ENCODE assay signal across 1 cellular context in the genomic region with DNA sequence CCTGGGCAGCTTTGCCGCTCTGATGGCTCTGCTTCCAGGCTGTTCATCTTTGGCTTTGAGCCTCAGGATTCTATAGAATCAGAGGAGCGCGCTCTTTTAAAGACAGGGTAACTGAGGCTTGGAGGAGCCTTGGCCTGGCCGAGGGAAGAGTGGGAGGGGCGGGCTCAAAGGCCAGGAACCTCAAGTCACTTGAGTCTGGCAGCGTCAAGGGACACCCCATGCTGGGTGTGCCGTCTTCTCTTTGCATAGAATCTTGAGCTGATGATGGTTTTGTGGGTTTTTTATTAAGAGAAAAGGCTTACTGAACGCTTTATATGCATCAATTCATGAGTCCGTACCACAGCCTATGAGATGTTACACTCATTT.
TF ChIP-seq lines count a peak whose summit lies in the region.

No MANE protein-coding gene starts in this region.

TF ChIP-seq in GM23338, 12 proteins besides CTCF, POLR2A, EP300 and RAD21 (continued from another document):
- TF ChIP-seq, protein P1, sequence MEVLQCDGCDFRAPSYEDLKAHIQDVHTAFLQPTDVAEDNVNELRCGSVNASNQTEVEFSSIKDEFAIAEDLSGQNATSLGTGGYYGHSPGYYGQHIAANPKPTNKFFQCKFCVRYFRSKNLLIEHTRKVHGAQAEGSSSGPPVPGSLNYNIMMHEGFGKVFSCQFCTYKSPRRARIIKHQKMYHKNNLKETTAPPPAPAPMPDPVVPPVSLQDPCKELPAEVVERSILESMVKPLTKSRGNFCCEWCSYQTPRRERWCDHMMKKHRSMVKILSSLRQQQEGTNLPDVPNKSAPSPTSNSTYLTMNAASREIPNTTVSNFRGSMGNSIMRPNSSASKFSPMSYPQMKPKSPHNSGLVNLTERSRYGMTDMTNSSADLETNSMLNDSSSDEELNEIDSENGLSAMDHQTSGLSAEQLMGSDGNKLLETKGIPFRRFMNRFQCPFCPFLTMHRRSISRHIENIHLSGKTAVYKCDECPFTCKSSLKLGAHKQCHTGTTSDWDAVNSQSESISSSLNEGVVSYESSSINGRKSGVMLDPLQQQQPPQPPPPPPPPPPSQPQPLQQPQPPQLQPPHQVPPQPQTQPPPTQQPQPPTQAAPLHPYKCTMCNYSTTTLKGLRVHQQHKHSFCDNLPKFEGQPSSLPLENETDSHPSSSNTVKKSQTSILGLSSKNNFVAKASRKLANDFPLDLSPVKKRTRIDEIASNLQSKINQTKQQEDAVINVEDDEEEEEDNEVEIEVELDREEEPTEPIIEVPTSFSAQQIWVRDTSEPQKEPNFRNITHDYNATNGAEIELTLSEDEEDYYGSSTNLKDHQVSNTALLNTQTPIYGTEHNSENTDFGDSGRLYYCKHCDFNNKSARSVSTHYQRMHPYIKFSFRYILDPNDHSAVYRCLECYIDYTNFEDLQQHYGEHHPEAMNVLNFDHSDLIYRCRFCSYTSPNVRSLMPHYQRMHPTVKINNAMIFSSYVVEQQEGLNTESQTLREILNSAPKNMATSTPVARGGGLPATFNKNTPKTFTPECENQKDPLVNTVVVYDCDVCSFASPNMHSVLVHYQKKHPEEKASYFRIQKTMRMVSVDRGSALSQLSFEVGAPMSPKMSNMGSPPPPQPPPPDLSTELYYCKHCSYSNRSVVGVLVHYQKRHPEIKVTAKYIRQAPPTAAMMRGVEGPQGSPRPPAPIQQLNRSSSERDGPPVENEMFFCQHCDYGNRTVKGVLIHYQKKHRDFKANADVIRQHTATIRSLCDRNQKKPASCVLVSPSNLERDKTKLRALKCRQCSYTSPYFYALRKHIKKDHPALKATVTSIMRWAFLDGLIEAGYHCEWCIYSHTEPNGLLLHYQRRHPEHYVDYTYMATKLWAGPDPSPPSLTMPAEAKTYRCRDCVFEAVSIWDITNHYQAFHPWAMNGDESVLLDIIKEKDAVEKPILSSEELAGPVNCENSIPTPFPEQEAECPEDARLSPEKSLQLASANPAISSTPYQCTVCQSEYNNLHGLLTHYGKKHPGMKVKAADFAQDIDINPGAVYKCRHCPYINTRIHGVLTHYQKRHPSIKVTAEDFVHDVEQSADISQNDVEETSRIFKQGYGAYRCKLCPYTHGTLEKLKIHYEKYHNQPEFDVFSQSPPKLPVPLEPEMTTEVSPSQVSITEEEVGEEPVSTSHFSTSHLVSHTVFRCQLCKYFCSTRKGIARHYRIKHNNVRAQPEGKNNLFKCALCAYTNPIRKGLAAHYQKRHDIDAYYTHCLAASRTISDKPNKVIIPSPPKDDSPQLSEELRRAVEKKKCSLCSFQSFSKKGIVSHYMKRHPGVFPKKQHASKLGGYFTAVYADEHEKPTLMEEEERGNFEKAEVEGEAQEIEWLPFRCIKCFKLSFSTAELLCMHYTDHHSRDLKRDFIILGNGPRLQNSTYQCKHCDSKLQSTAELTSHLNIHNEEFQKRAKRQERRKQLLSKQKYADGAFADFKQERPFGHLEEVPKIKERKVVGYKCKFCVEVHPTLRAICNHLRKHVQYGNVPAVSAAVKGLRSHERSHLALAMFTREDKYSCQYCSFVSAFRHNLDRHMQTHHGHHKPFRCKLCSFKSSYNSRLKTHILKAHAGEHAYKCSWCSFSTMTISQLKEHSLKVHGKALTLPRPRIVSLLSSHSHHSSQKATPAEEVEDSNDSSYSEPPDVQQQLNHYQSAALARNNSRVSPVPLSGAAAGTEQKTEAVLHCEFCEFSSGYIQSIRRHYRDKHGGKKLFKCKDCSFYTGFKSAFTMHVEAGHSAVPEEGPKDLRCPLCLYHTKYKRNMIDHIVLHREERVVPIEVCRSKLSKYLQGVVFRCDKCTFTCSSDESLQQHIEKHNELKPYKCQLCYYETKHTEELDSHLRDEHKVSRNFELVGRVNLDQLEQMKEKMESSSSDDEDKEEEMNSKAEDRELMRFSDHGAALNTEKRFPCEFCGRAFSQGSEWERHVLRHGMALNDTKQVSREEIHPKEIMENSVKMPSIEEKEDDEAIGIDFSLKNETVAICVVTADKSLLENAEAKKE (CRISPR knock-in tag; IDR thresholded peaks at IDR 0.05), result no peak
- no peak for TF ChIP-seq POLR2AphosphoS5 (IDR thresholded peaks at IDR 0.05; ENCODE audit: low read depth)
- TF ChIP-seq NANOG (IDR thresholded peaks at IDR 0.05; ENCODE audit: borderline replicate concordance), result no peak
- no peak for TF ChIP-seq EZH2phosphoT487 (IDR thresholded peaks at IDR 0.05; ENCODE audit: unreplicated experiment)
- TF ChIP-seq CREB1 (CRISPR knock-in tag; IDR thresholded peaks at IDR 0.05; ENCODE audit: low read depth), result no peak
- TF ChIP-seq ZNF331 (CRISPR knock-in tag; IDR thresholded peaks at IDR 0.05; ENCODE audit: low read depth), result no peak
- TF ChIP-seq, protein P2, sequence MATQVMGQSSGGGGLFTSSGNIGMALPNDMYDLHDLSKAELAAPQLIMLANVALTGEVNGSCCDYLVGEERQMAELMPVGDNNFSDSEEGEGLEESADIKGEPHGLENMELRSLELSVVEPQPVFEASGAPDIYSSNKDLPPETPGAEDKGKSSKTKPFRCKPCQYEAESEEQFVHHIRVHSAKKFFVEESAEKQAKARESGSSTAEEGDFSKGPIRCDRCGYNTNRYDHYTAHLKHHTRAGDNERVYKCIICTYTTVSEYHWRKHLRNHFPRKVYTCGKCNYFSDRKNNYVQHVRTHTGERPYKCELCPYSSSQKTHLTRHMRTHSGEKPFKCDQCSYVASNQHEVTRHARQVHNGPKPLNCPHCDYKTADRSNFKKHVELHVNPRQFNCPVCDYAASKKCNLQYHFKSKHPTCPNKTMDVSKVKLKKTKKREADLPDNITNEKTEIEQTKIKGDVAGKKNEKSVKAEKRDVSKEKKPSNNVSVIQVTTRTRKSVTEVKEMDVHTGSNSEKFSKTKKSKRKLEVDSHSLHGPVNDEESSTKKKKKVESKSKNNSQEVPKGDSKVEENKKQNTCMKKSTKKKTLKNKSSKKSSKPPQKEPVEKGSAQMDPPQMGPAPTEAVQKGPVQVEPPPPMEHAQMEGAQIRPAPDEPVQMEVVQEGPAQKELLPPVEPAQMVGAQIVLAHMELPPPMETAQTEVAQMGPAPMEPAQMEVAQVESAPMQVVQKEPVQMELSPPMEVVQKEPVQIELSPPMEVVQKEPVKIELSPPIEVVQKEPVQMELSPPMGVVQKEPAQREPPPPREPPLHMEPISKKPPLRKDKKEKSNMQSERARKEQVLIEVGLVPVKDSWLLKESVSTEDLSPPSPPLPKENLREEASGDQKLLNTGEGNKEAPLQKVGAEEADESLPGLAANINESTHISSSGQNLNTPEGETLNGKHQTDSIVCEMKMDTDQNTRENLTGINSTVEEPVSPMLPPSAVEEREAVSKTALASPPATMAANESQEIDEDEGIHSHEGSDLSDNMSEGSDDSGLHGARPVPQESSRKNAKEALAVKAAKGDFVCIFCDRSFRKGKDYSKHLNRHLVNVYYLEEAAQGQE (IDR thresholded peaks at IDR 0.05; ENCODE audit: unreplicated experiment), result no peak
- no peak for TF ChIP-seq STAT1 (IDR thresholded peaks at IDR 0.05; ENCODE audit: unreplicated experiment)
- TF ChIP-seq ZNF114 (CRISPR knock-in tag; IDR thresholded peaks at IDR 0.05), result no peak
